Comparison of ENCODE assay signal across 32 cellular contexts in the genomic region with DNA sequence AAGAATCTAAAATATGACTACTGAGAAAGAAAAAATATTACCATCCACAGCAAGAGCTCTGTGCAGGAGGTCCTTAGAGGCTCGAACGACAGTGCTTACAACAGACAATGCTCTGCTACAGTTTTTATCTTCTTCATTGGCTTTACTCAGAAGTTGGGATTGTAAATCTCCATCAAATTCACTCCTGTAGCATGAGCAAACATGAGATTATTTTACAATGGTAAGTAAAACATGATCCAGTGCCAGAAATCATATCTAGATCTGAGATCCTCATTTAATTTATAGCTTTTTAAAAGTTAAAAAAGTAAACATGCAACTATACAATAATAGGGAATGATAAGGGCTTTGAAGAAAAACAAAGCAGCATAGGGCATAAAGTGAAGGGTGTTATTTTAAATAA.
"Had no signal": no experiment of that assay in that cellular context is flagged by ENCODE, and none has a peak within 500 bp of the region (broad histone marks: within the 10 kb centered on the region; RNA-seq: fewer than 3 reads in every experiment).

No MANE protein-coding gene starts in this region.

- H3K4me1 ChIP-seq: adrenal gland, ascending aorta, body of pancreas, breast epithelium had no signal

- DNase-seq: activated effector memory CD4-positive, alpha-beta T cell treated with anti-CD3 and anti-CD28 coated beads, Interleukin-2, amount 50 U/mL, for 16 hours; activated effector memory CD4-positive, alpha-beta T cell treated with Interleukin-2 at 50 U/mL for 16 hours; activated gamma-delta T cell; activated gamma-delta T cell treated with Interleukin-2 at 50 U/mL for 16 hours; activated naive CD4-positive, alpha-beta T cell; activated naive CD4-positive, alpha-beta T cell treated with anti-CD3 and anti-CD28 coated beads for 36 hours; activated naive CD4-positive, alpha-beta T cell treated with anti-CD3 and anti-CD28 coated beads, Interleukin-2, amount 10 ng/mL, durations not matched to agents 7 days and 5 days; activated naive CD4-positive, alpha-beta T cell treated with anti-CD3 and anti-CD28 coated beads, Interleukin-2, amount 50 U/mL, for 16 hours; activated naive CD4-positive, alpha-beta T cell treated with Interleukin-2 at 50 U/mL for 16 hours; activated naive CD8-positive, alpha-beta T cell treated with anti-CD3 and anti-CD28 coated beads for 36 hours; activated naive CD8-positive, alpha-beta T cell treated with anti-CD3 and anti-CD28 coated beads, Interleukin-2, amount 10 ng/mL, durations not matched to agents 7 days and 5 days; activated naive CD8-positive, alpha-beta T cell treated with anti-CD3 and anti-CD28 coated beads, Interleukin-2, amount 50 U/mL, for 24 hours; activated T-cell treated with anti-CD3 and anti-CD28 coated beads, Interleukin-2, amount 50 U/mL, for 1 hour; activated T-cell treated with anti-CD3 and anti-CD28 coated beads, Interleukin-2, amount 50 U/mL, for 24 hours; activated T-cell treated with anti-CD3 and anti-CD28 coated beads, Interleukin-2, amount 50 U/mL, for 4 hours; activated T-cell treated with anti-CD3 and anti-CD28 coated beads, Interleukin-2, amount 50 U/mL, for 48 hours; activated T-cell treated with anti-CD3 and anti-CD28 coated beads, Interleukin-2, amount 50 U/mL, for 72 hours; adrenal gland; amniotic stem cell; amygdala; anterior cingulate cortex; aorta; body of pancreas; brain microvascular endothelial cell; caudate nucleus; central memory CD4-positive, alpha-beta T cell; cerebellar nuclear complex had no signal

- H3K4me3 ChIP-seq: adrenal gland, ascending aorta, body of pancreas, breast epithelium, cardiac muscle cell had no signal

- H3K9me3 ChIP-seq: adrenal gland, ascending aorta, body of pancreas, breast epithelium had no signal

- ATAC-seq: activated naive CD4-positive, alpha-beta T cell treated with anti-CD3 and anti-CD28 coated beads, Interleukin-2, amount 50 U/mL, for 72 hours; activated naive CD8-positive, alpha-beta T cell treated with anti-CD3 and anti-CD28 coated beads, Interleukin-2, amount 50 U/mL, for 24 hours; activated T-cell treated with anti-CD3 and anti-CD28 coated beads, Interleukin-2, amount 50 U/mL, for 4 hours; activated T-cell treated with anti-CD3 and anti-CD28 coated beads, Interleukin-2, amount 50 U/mL, for 72 hours; activated T-helper 17 cell treated with anti-CD3 and anti-CD28 coated beads, Interleukin-2, amount 50 U/mL, for 72 hours; body of pancreas had no signal

- H3K27ac ChIP-seq: adrenal gland, ascending aorta, body of pancreas, brain microvascular endothelial cell, breast epithelium, cardiac muscle cell had no signal

- H3K27me3 ChIP-seq: adrenal gland, ascending aorta, body of pancreas, brain microvascular endothelial cell, breast epithelium, cardiac muscle cell had no signal
